Comparison of ENCODE assay signal across 9 cellular contexts in the genomic region with DNA sequence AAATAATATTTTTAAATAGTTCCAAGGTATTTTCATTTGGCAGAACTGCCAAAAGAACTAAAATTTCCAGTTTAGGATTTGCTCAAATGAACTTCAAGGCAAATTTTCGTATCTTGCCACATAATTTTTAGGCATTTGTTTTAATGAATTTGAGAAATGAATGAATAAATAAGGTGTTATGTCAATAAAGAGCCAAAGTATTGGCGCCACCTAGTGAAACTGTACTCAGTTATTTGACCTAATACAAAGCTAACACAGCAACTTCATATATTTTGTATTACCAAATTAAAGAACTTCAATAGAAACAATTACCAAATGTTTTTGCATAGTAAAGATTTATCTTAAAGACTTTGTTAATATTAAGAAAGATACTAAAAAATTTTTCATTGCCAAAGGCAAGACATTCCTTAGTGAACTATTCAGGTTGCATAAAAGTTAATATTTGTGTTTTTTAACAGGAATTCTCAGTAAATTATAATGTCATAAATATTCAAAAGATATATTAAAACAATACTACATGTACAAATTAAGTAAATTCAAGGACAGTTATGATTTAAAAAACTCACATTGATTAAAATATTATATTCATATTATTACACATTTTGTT. TPM values are rescaled to one million over a fixed set of nuclear protein-coding genes. Genes with fewer than 3 reads are reported as not detected.
DNase-seq lines count a peak whose midpoint lies in the region; TF ChIP-seq lines count a peak whose summit lies in the region.
"Had no signal": no experiment of that assay in that cellular context is flagged by ENCODE, and none has a peak within 500 bp of the region (broad histone marks: within the 10 kb centered on the region; RNA-seq: fewer than 3 reads in every experiment).

No MANE protein-coding gene starts in this region.

- H3K4me1 Mint-ChIP-seq in activated naive CD4-positive, alpha-beta T cell treated with anti-CD3 and anti-CD28 coated beads, Interleukin-2, amount 10 ng/mL, durations not matched to agents 7 days and 5 days = no peaks in the 10 kb centered on the region

- no peak overlapping the region for H3K9ac ChIP-seq in smooth muscle cell (ENCODE audit: low read depth)

- no peaks in the 10 kb centered on the region for H3K4me1 ChIP-seq in smooth muscle cell (ENCODE audit: low read depth)

- no peak overlapping the region for H3K27ac Mint-ChIP-seq in activated naive CD4-positive, alpha-beta T cell treated with anti-CD3 and anti-CD28 coated beads, Interleukin-2, amount 10 ng/mL, durations not matched to agents 7 days and 5 days

- no peaks in the 10 kb centered on the region for H3K79me2 ChIP-seq in smooth muscle cell (ENCODE audit: low read depth)

- 5% methylated on average over 2 of the region's 2 CpGs for WGBS in smooth muscle cell (ENCODE audit: low lambda C conversion rate)

- TF ChIP-seq CTCF in epithelial cell of proximal tubule (conservative IDR thresholded peaks at IDR 0.05; ENCODE audit: low read depth, low read length) (peak; percentile 60), smooth muscle cell (IDR thresholded peaks at IDR 0.05; ENCODE audit: borderline replicate concordance, insufficient read depth, poor library complexity, severe bottlenecking) (peak; percentile 62)

- peak; percentile 19 for DNase-seq in activated naive CD4-positive, alpha-beta T cell treated with anti-CD3 and anti-CD28 coated beads, Interleukin-2, amount 10 ng/mL, durations not matched to agents 7 days and 5 days
- no peak for DNase-seq in activated naive CD4-positive, alpha-beta T cell treated with Interleukin-2 at 50 U/mL for 16 hours
- DNase-seq in NCI-H446 treated with DMSO at 0.1 percent for 48 hours (lab: John Stamatoyannopoulos, UW) = peak; percentile 26
- DNase-seq in epithelial cell of proximal tubule (ENCODE audit: low read depth) = no peak
- DNase-seq in smooth muscle cell (lab: John Stamatoyannopoulos, UW; ENCODE audit: unreplicated experiment) = no peak
- DNase-seq in HPDE6-E6E7 (ENCODE audit: extremely low spot score) = no peak
- DNase-seq in NCI-H1436 treated with DMSO at 0.1 percent for 48 hours (lab: John Stamatoyannopoulos, UW) = no peak
- DNase-seq in OCI-M2 (lab: John Stamatoyannopoulos, UW; ENCODE audit: unreplicated experiment) = no peak

- H3K4me3 ChIP-seq in epithelial cell of proximal tubule (ENCODE audit: low read depth, low read length) (no peak overlapping the region), smooth muscle cell (no peak overlapping the region)
- H3K4me3 ChIP-seq: skin epidermis had no signal

- H3K9me3 Mint-ChIP-seq in activated naive CD4-positive, alpha-beta T cell treated with anti-CD3 and anti-CD28 coated beads, Interleukin-2, amount 10 ng/mL, durations not matched to agents 7 days and 5 days = peaks cover 4% of the 10 kb centered on the region

- no peak overlapping the region for H2AFZ ChIP-seq in smooth muscle cell (ENCODE audit: low read depth)

- H3F3A ChIP-seq in smooth muscle cell (ENCODE audit: low read depth) = no peaks in the 10 kb centered on the region

- peaks cover 4% of the 10 kb centered on the region for H3K27me3 ChIP-seq in smooth muscle cell (ENCODE audit: low read depth)

- H3K4me3 Mint-ChIP-seq in activated naive CD4-positive, alpha-beta T cell treated with anti-CD3 and anti-CD28 coated beads, Interleukin-2, amount 10 ng/mL, durations not matched to agents 7 days and 5 days = no peak overlapping the region

- CTCF ChIA-PET in activated naive CD4-positive, alpha-beta T cell treated with anti-CD3 and anti-CD28 coated beads, Interleukin-2, amount 10 ng/mL, durations not matched to agents 7 days and 5 days (lab: Charles Lee) = no interaction called here

- H3K36me3 ChIP-seq in smooth muscle cell (ENCODE audit: low read depth) = no peaks in the 10 kb centered on the region

- no peak overlapping the region for H3K4me2 ChIP-seq in smooth muscle cell

- H3K36me3 Mint-ChIP-seq in activated naive CD4-positive, alpha-beta T cell treated with anti-CD3 and anti-CD28 coated beads, Interleukin-2, amount 10 ng/mL, durations not matched to agents 7 days and 5 days = no peaks in the 10 kb centered on the region

- H3K9me3 ChIP-seq in smooth muscle cell (replicated peaks; ENCODE audit: low read depth) = no peaks in the 10 kb centered on the region

- H3K27ac ChIP-seq in smooth muscle cell (ENCODE audit: low read depth) = no peak overlapping the region
- H3K27ac ChIP-seq: skin epidermis had no signal

- H3K27me3 Mint-ChIP-seq in activated naive CD4-positive, alpha-beta T cell treated with anti-CD3 and anti-CD28 coated beads, Interleukin-2, amount 10 ng/mL, durations not matched to agents 7 days and 5 days = no peaks in the 10 kb centered on the region

- no peaks in the 10 kb centered on the region for H4K20me1 ChIP-seq in smooth muscle cell (ENCODE audit: low read depth)

RNA-seq across cellular contexts. Expression of gene STPG2, which starts 50.3 kb away (rescaled TPM):
- not detected in 2 replicates for total RNA-seq in epithelial cell of proximal tubule
- 0.31 TPM in 1 of 2 replicates, not detected in the other for total RNA-seq in smooth muscle cell
- polyA plus RNA-seq in smooth muscle cell = 0.09 TPM in 1 of 2 replicates, not detected in the other

Comparison
In these comparisons a context has a peak if more than half of its experiments do, and no peak if none do; other contexts are left out.
1. DNase-seq: peak in activated naive CD4-positive, alpha-beta T cell treated with anti-CD3 and anti-CD28 coated beads, Interleukin-2, amount 10 ng/mL, durations not matched to agents 7 days and 5 days (single experiment) and NCI-H446 treated with DMSO at 0.1 percent for 48 hours (single experiment); none in activated naive CD4-positive, alpha-beta T cell treated with Interleukin-2 at 50 U/mL for 16 hours (single experiment), epithelial cell of proximal tubule (single experiment), smooth muscle cell (single experiment), HPDE6-E6E7 (single experiment), NCI-H1436 treated with DMSO at 0.1 percent for 48 hours (single experiment) and OCI-M2 (single experiment).